Comparison of ENCODE assay signal across 17 cellular contexts in genomic region chr22:20517841-20518592, GRCh38. TPM values are rescaled to one million over a fixed set of nuclear protein-coding genes. Genes with fewer than 3 reads are reported as not detected.
A peak's percentile ranks its signal among the peaks of the same experiment; 100 is the strongest.
DNase-seq lines count a peak whose midpoint lies in the region; ATAC-seq, FAIRE-seq and TF ChIP-seq lines count a peak whose summit lies in the region.
"Had no signal": no experiment of that assay in that cellular context is flagged by ENCODE, and none has a peak within 500 bp of the region (broad histone marks: within the 10 kb centered on the region; RNA-seq: fewer than 3 reads in every experiment).

No MANE protein-coding gene starts in this region.

- no peak overlapping the region for H3K4me2 ChIP-seq in neural progenitor cell
- no peak overlapping the region for H3K4me2 ChIP-seq in HepG2 (ENCODE audit: low read depth, low read length)

- H2AFZ ChIP-seq in neural progenitor cell (replicated peaks) (no peak overlapping the region), HepG2 (ENCODE audit: low read length) (no peak overlapping the region)
- H2AFZ ChIP-seq: GM23248 had no signal

- CTCF ChIA-PET in activated CD8-positive, alpha-beta memory T cell treated with anti-CD3 and anti-CD28 coated beads, Interleukin-2, amount 10 ng/mL, durations not matched to agents 7 days and 5 days (lab: Charles Lee): interaction anchor here (0.5 to 2.8 kb wide), 5 partner anchors 9 to 564 kb away, joined by 3 to 9 read pairs (median 4); no protein-coding TSS in a partner anchor
- CTCF ChIA-PET in HepG2 (lab: Yijun Ruan, JAX; ENCODE audit: low intra/inter-chr PET ratio, low total read pairs): no interaction called here

- no peak for DNase-seq in activated CD8-positive, alpha-beta memory T cell treated with anti-CD3 and anti-CD28 coated beads, Interleukin-2, amount 10 ng/mL, durations not matched to agents 7 days and 5 days
- no peak for DNase-seq in activated CD8-positive, alpha-beta memory T cell treated with anti-CD3 and anti-CD28 coated beads for 24 hours
- no peak for DNase-seq in RWPE2 (ENCODE audit: low spot score)
- DNase-seq in effector memory CD8-positive, alpha-beta T cell: no peak
- DNase-seq in neural progenitor cell (ENCODE audit: low spot score): no peak
- DNase-seq in NCI-H82 (lab: John Stamatoyannopoulos, UW): no peak
- no peak for DNase-seq in HepG2 (ENCODE audit: low spot score)
- no peak for DNase-seq in esophagus squamous epithelium (lab: John Stamatoyannopoulos, UW)
- DNase-seq: GM23248; islet precursor cell; midbrain; NCI-H146; NCI-H446; pancreas; SJCRH30; stimulated activated naive CD8-positive, alpha-beta T cell treated with anti-CD3 and anti-CD28 coated beads, Interleukin-15, amount 100 ng/mL, for 72 hours had no signal

- peak overlapping the region; percentile 98 for H3K27ac ChIP-seq in RWPE2 (ENCODE audit: poor library complexity, severe bottlenecking)
- no peak overlapping the region for H3K27ac ChIP-seq in neural progenitor cell
- no peak overlapping the region for H3K27ac ChIP-seq in HepG2 (ENCODE audit: extremely low read length, insufficient read depth, low read length)
- H3K27ac ChIP-seq in esophagus squamous epithelium: peak overlapping the region in 2 of 4 donors; percentile 12 to 35
- H3K27ac ChIP-seq: GM23248, pancreas, SJCRH30, vagina had no signal

- peaks cover 38% of the 10 kb centered on the region for H3K36me3 Mint-ChIP-seq in activated CD8-positive, alpha-beta memory T cell treated with anti-CD3 and anti-CD28 coated beads, Interleukin-2, amount 10 ng/mL, durations not matched to agents 7 days and 5 days
- H3K36me3 Mint-ChIP-seq in effector memory CD8-positive, alpha-beta T cell (ENCODE audit: insufficient read depth): peaks cover 54% of the 10 kb centered on the region
- peaks cover 22% of the 10 kb centered on the region for H3K36me3 Mint-ChIP-seq in neural progenitor cell

- no peak for ATAC-seq in activated CD8-positive, alpha-beta memory T cell treated with anti-CD3 and anti-CD28 coated beads, Interleukin-2, amount 10 ng/mL, durations not matched to agents 7 days and 5 days
- no peak for ATAC-seq in RWPE2 (ENCODE audit: low read depth)
- no peak for ATAC-seq in effector memory CD8-positive, alpha-beta T cell (replicated peaks)
- ATAC-seq in HepG2: no peak

- no peak for FAIRE-seq in HepG2 (lab: Jason Lieb, UNC)
- FAIRE-seq: pancreas had no signal

- no peaks in the 10 kb centered on the region for H3F3A ChIP-seq in neural progenitor cell (ENCODE audit: low read depth)

- no peaks in the 10 kb centered on the region for H3K27me3 ChIP-seq in RWPE2 (ENCODE audit: insufficient read depth, poor library complexity, severe bottlenecking)
- H3K27me3 ChIP-seq in neural progenitor cell: no peaks in the 10 kb centered on the region
- no peaks in the 10 kb centered on the region; a peak in 1 of 5 replicates for H3K27me3 ChIP-seq in HepG2 (ENCODE audit: control insufficient read depth in 1 of 2, insufficient read depth in 2 of 2, low read length in 2 of 2)
- no peaks in the 10 kb centered on the region for H3K27me3 ChIP-seq in esophagus squamous epithelium
- H3K27me3 ChIP-seq: pancreas, SJCRH30, vagina had no signal

- H3K4me3 Mint-ChIP-seq in activated CD8-positive, alpha-beta memory T cell treated with anti-CD3 and anti-CD28 coated beads, Interleukin-2, amount 10 ng/mL, durations not matched to agents 7 days and 5 days: no peak overlapping the region
- peak overlapping the region; percentile 45 to 61 for H3K4me3 Mint-ChIP-seq in effector memory CD8-positive, alpha-beta T cell
- H3K4me3 Mint-ChIP-seq in neural progenitor cell: no peak overlapping the region

- TF ChIP-seq EP300 in HepG2 (IDR thresholded peaks at IDR 0.05; ENCODE audit: low read depth in 2 of 2, low read length in 2 of 2) (no peak), HepG2 (CRISPR knock-in tag; IDR thresholded peaks at IDR 0.05; ENCODE audit: borderline replicate concordance) (no peak)

- H3K4me1 ChIP-seq in RWPE2 (ENCODE audit: insufficient read depth, poor library complexity, severe bottlenecking) (peaks cover 63% of the 10 kb centered on the region), neural progenitor cell (no peaks in the 10 kb centered on the region), HepG2 (ENCODE audit: insufficient read depth, low read length) (peaks cover 14% of the 10 kb centered on the region), esophagus squamous epithelium (peaks cover 25 to 92% (median 51%) of the 10 kb centered on the region in 3 donors)
- H3K4me1 ChIP-seq: SJCRH30 had no signal

- POLR2A ChIA-PET in HepG2 (lab: Yijun Ruan, JAX): no interaction called here

- H3K4me3 ChIP-seq in RWPE2 (ENCODE audit: severe bottlenecking): no peak overlapping the region
- no peak overlapping the region for H3K4me3 ChIP-seq in neural progenitor cell
- H3K4me3 ChIP-seq in HepG2 (replicated peaks in 1 of 3; ENCODE audit: insufficient read depth in 1 of 3, low read depth in 2 of 3, low read length in 3 of 3): no peak overlapping the region
- no peak overlapping the region for H3K4me3 ChIP-seq in esophagus squamous epithelium
- H3K4me3 ChIP-seq: GM23248, pancreas, SJCRH30, vagina had no signal

- H3K79me2 ChIP-seq in neural progenitor cell (ENCODE audit: low read depth) (peaks cover 77% of the 10 kb centered on the region), HepG2 (ENCODE audit: insufficient read depth, low read length) (peaks cover 80% of the 10 kb centered on the region)

- H3K9me3 ChIP-seq in RWPE2 (ENCODE audit: severe bottlenecking): peaks cover 3% of the 10 kb centered on the region
- no peaks in the 10 kb centered on the region for H3K9me3 ChIP-seq in neural progenitor cell (ENCODE audit: low read depth)
- H3K9me3 ChIP-seq in HepG2 (ENCODE audit: low read length): no peaks in the 10 kb centered on the region
- H3K9me3 ChIP-seq in esophagus squamous epithelium: no peaks in the 10 kb centered on the region
- H3K9me3 ChIP-seq: pancreas, SJCRH30, vagina had no signal

- H3K27me3 Mint-ChIP-seq in activated CD8-positive, alpha-beta memory T cell treated with anti-CD3 and anti-CD28 coated beads, Interleukin-2, amount 10 ng/mL, durations not matched to agents 7 days and 5 days: no peaks in the 10 kb centered on the region
- H3K27me3 Mint-ChIP-seq in effector memory CD8-positive, alpha-beta T cell: no peaks in the 10 kb centered on the region
- no peaks in the 10 kb centered on the region for H3K27me3 Mint-ChIP-seq in neural progenitor cell (ENCODE audit: insufficient read depth, low read depth)
- H3K27me3 Mint-ChIP-seq: stimulated activated naive CD8-positive, alpha-beta T cell treated with anti-CD3 and anti-CD28 coated beads, Interleukin-15, amount 100 ng/mL, for 72 hours had no signal

- in situ Hi-C loops in HepG2 (cut with HindIII; ENCODE audit: extremely low pct_ligation_motif_present, low pct_unique_long_range_greater_than_20kb): no loop called here

- H3K9ac ChIP-seq in neural progenitor cell: no peak overlapping the region
- H3K9ac ChIP-seq in HepG2 (ENCODE audit: insufficient read depth, low read depth, low read length): no peak overlapping the region
- H3K9ac ChIP-seq: GM23248 had no signal

- H4K20me1 ChIP-seq in neural progenitor cell (ENCODE audit: low read depth) (peaks cover 75% of the 10 kb centered on the region), HepG2 (ENCODE audit: insufficient read depth, low read length) (peaks cover 46% of the 10 kb centered on the region)

- peaks cover 72% of the 10 kb centered on the region for H3K4me1 Mint-ChIP-seq in activated CD8-positive, alpha-beta memory T cell treated with anti-CD3 and anti-CD28 coated beads, Interleukin-2, amount 10 ng/mL, durations not matched to agents 7 days and 5 days
- H3K4me1 Mint-ChIP-seq in effector memory CD8-positive, alpha-beta T cell (ENCODE audit: low read depth in 2 of 2): peaks cover 59 to 68% of the 10 kb centered on the region in 2 donors
- H3K4me1 Mint-ChIP-seq in neural progenitor cell: peaks cover 11% of the 10 kb centered on the region

- WGBS in HepG2 (ENCODE audit: low lambda C conversion rate): 88% methylated on average over 13 of the region's 13 CpGs
- 69 to 81% methylated on average over 13 of the region's 13 CpGs for WGBS in esophagus squamous epithelium, 2 donors

- intact Hi-C loops in HepG2 (cut with micrococcal nuclease; ENCODE audit: unreplicated experiment) (no loop called here), esophagus squamous epithelium (cut with DNase I) (no loop called here)

- BruUV-seq in HepG2 (replicated peaks; lab: Mats Ljungman, UMichigan): no TSS peak

- TF ChIP-seq CTCF in RWPE2 (IDR thresholded peaks at IDR 0.05; ENCODE audit: poor library complexity, severe bottlenecking) (no peak), neural progenitor cell (IDR thresholded peaks at IDR 0.05) (no peak), HepG2 (CRISPR knock-in tag; IDR thresholded peaks at IDR 0.05) (no peak), esophagus squamous epithelium (IDR thresholded peaks at IDR 0.05) (no peak)

- H3K36me3 ChIP-seq in RWPE2 (ENCODE audit: low read depth) (peaks cover 78% of the 10 kb centered on the region), neural progenitor cell (no peaks in the 10 kb centered on the region), HepG2 (replicated peaks in 1 of 2; ENCODE audit: control insufficient read depth in 1 of 2, insufficient read depth in 2 of 2, low read length in 2 of 2) (peaks cover 29 to 71% of the 10 kb centered on the region in 2 experiments; a peak in 4 of 5 replicates), esophagus squamous epithelium (peaks cover 0 to 50% (median 7%) of the 10 kb centered on the region in 3 donors)
- H3K36me3 ChIP-seq: pancreas had no signal

- no peaks in the 10 kb centered on the region for H3K9me3 Mint-ChIP-seq in activated CD8-positive, alpha-beta memory T cell treated with anti-CD3 and anti-CD28 coated beads, Interleukin-2, amount 10 ng/mL, durations not matched to agents 7 days and 5 days (ENCODE audit: low read depth)
- H3K9me3 Mint-ChIP-seq in effector memory CD8-positive, alpha-beta T cell: no peaks in the 10 kb centered on the region
- H3K9me3 Mint-ChIP-seq in neural progenitor cell: no peaks in the 10 kb centered on the region
- H3K9me3 Mint-ChIP-seq: stimulated activated naive CD8-positive, alpha-beta T cell treated with anti-CD3 and anti-CD28 coated beads, Interleukin-15, amount 100 ng/mL, for 72 hours had no signal

- TF ChIP-seq POLR2A in HepG2 (IDR thresholded peaks at IDR 0.05; ENCODE audit: insufficient read depth in 1 of 2, low read depth in 2 of 2, low read length in 2 of 2) (no peak), esophagus squamous epithelium (IDR thresholded peaks at IDR 0.05) (no peak)

- no peak for TF ChIP-seq RAD21 in HepG2 (CRISPR knock-in tag; IDR thresholded peaks at IDR 0.05)

- peak overlapping the region; percentile 59 for H3K27ac Mint-ChIP-seq in activated CD8-positive, alpha-beta memory T cell treated with anti-CD3 and anti-CD28 coated beads, Interleukin-2, amount 10 ng/mL, durations not matched to agents 7 days and 5 days
- H3K27ac Mint-ChIP-seq in effector memory CD8-positive, alpha-beta T cell: peak overlapping the region; percentile 92 to 94
- peak overlapping the region; percentile 84 for H3K27ac Mint-ChIP-seq in neural progenitor cell

RNA-seq across cellular contexts. Expression of gene MED15, which starts 10.6 kb away (rescaled TPM):
- total RNA-seq in activated CD8-positive, alpha-beta memory T cell treated with anti-CD3 and anti-CD28 coated beads, Interleukin-2, amount 10 ng/mL, durations not matched to agents 7 days and 5 days: 100 to 1,000 TPM; 145 to 179 TPM
- total RNA-seq in neural progenitor cell (ENCODE audit: low replicate concordance) (11.4 and 21.3 TPM in 2 replicates), HepG2 (2016; rRNA removed; fragmentation: Illumina TruSeq; extraction: Trizol) (9.8 and 14.3 TPM in 2 replicates), esophagus squamous epithelium (10 to 100 TPM; 31.6 to 51.4 (median 46.1) TPM)
- total RNA-seq in HepG2 (2016; cell fraction: cytosol; rRNA removed; fragmentation: Illumina TruSeq; extraction: Trizol; ENCODE audit: low read depth): 51.6 and 53.2 TPM in 2 replicates
- 7.7 and 13.5 TPM in 2 replicates for total RNA-seq in HepG2 (2016; cell fraction: insoluble cytoplasmic fraction; rRNA removed; fragmentation: Illumina TruSeq; extraction: Trizol)
- 31.3 and 33.8 TPM in 2 replicates for total RNA-seq in HepG2 (2016; cell fraction: membrane; rRNA removed; fragmentation: Illumina TruSeq; extraction: Trizol)
- 27.9 and 31.0 TPM in 2 replicates for total RNA-seq in HepG2 (2016; cell fraction: nucleus; rRNA removed; fragmentation: Illumina TruSeq; extraction: Trizol)
- polyA plus RNA-seq in HepG2 (2011; rRNA removed): 27.0 and 31.0 TPM in 2 replicates
- polyA plus RNA-seq in HepG2 (2011; cell fraction: cytosol; rRNA removed): 12.4 and 17.0 TPM in 2 replicates
- 131 and 178 TPM in 2 replicates for polyA plus RNA-seq in HepG2 (2011; cell fraction: nucleus; rRNA removed)
- 31.5 and 37.1 TPM in 2 replicates for polyA plus RNA-seq in HepG2 (2012)
- polyA plus RNA-seq in HepG2 (2016; cell fraction: cytosol; fragmentation: Illumina TruSeq; extraction: Trizol; ENCODE audit: low read depth): 6.4 and 9.0 TPM in 2 replicates
- polyA plus RNA-seq in HepG2 (2016; cell fraction: insoluble cytoplasmic fraction; fragmentation: Illumina TruSeq; extraction: Trizol; ENCODE audit: low read depth): 15.4 and 20.3 TPM in 2 replicates
- polyA plus RNA-seq in HepG2 (2016; cell fraction: membrane; fragmentation: Illumina TruSeq; extraction: Trizol; ENCODE audit: low read depth): 14.6 and 14.9 TPM in 2 replicates
- polyA plus RNA-seq in HepG2 (2016; cell fraction: nucleus; fragmentation: Illumina TruSeq; extraction: Trizol; ENCODE audit: insufficient read depth, low read depth): 54.7 and 59.1 TPM in 2 replicates
- polyA minus RNA-seq in HepG2 (2011; rRNA and poly(A)+ RNA removed; ENCODE audit: low replicate concordance): 39.9 and 83.9 TPM in 2 replicates
- polyA minus RNA-seq in HepG2 (2011; cell fraction: cytosol; rRNA and poly(A)+ RNA removed): 31.6 and 37.5 TPM in 2 replicates
- 98.0 and 116 TPM in 2 replicates for polyA minus RNA-seq in HepG2 (2011; cell fraction: nucleus; rRNA and poly(A)+ RNA removed)

RNA-seq across cellular contexts. Expression of gene KLHL22, which starts 22.4 kb away (rescaled TPM):
- total RNA-seq in activated CD8-positive, alpha-beta memory T cell treated with anti-CD3 and anti-CD28 coated beads, Interleukin-2, amount 10 ng/mL, durations not matched to agents 7 days and 5 days: 10 to 100 TPM; 27.5 to 31.7 TPM
- total RNA-seq in neural progenitor cell (ENCODE audit: low replicate concordance): 14.3 and 31.9 TPM in 2 replicates
- total RNA-seq in HepG2 (2016; rRNA removed; fragmentation: Illumina TruSeq; extraction: Trizol): 11.3 and 14.8 TPM in 2 replicates
- 3.5 and 4.2 TPM in 2 replicates for total RNA-seq in HepG2 (2016; cell fraction: cytosol; rRNA removed; fragmentation: Illumina TruSeq; extraction: Trizol; ENCODE audit: low read depth)
- 9.8 and 17.0 TPM in 2 replicates for total RNA-seq in HepG2 (2016; cell fraction: insoluble cytoplasmic fraction; rRNA removed; fragmentation: Illumina TruSeq; extraction: Trizol)
- 5.6 and 6.4 TPM in 2 replicates for total RNA-seq in HepG2 (2016; cell fraction: membrane; rRNA removed; fragmentation: Illumina TruSeq; extraction: Trizol)
- 16.4 and 19.9 TPM in 2 replicates for total RNA-seq in HepG2 (2016; cell fraction: nucleus; rRNA removed; fragmentation: Illumina TruSeq; extraction: Trizol)
- polyA plus RNA-seq in HepG2 (2011; rRNA removed): 10.9 and 15.8 TPM in 2 replicates
- polyA plus RNA-seq in HepG2 (2011; cell fraction: cytosol; rRNA removed): 10.9 and 13.2 TPM in 2 replicates
- 24.9 and 26.8 TPM in 2 replicates for polyA plus RNA-seq in HepG2 (2011; cell fraction: nucleus; rRNA removed)
- 7.6 and 8.3 TPM in 2 replicates for polyA plus RNA-seq in HepG2 (2012)
- polyA plus RNA-seq in HepG2 (2016; cell fraction: cytosol; fragmentation: Illumina TruSeq; extraction: Trizol; ENCODE audit: low read depth): 0.76 and 1.1 TPM in 2 replicates
- 7.9 and 10.3 TPM in 2 replicates for polyA plus RNA-seq in HepG2 (2016; cell fraction: insoluble cytoplasmic fraction; fragmentation: Illumina TruSeq; extraction: Trizol; ENCODE audit: low read depth)
- 1.1 and 1.6 TPM in 2 replicates for polyA plus RNA-seq in HepG2 (2016; cell fraction: membrane; fragmentation: Illumina TruSeq; extraction: Trizol; ENCODE audit: low read depth)
- 21.4 and 25.4 TPM in 2 replicates for polyA plus RNA-seq in HepG2 (2016; cell fraction: nucleus; fragmentation: Illumina TruSeq; extraction: Trizol; ENCODE audit: insufficient read depth, low read depth)
- polyA minus RNA-seq in HepG2 (2011; rRNA and poly(A)+ RNA removed; ENCODE audit: low replicate concordance): 12.1 and 32.8 TPM in 2 replicates
- polyA minus RNA-seq in HepG2 (2011; cell fraction: cytosol; rRNA and poly(A)+ RNA removed): 6.0 and 10.6 TPM in 2 replicates
- 17.1 and 18.6 TPM in 2 replicates for polyA minus RNA-seq in HepG2 (2011; cell fraction: nucleus; rRNA and poly(A)+ RNA removed)
- 10 to 100 TPM in 1 of 4 donors, 1 to 10 TPM in 3; 7.7 to 13.0 (median 8.3) TPM for total RNA-seq in esophagus squamous epithelium

Comparison
In these comparisons a context has a peak if more than half of its experiments do, and no peak if none do; other contexts are left out.
1. H3K4me3 Mint-ChIP-seq: peak in effector memory CD8-positive, alpha-beta T cell (2 of 2); none in activated CD8-positive, alpha-beta memory T cell treated with anti-CD3 and anti-CD28 coated beads, Interleukin-2, amount 10 ng/mL, durations not matched to agents 7 days and 5 days (single experiment) and neural progenitor cell (single experiment).
2. Peak in every context shown above with its lines, with median percentiles within 50 percentile points of each other: H3K27ac Mint-ChIP-seq.